16 cellular contexts compared by ENCODE assay signal in the genomic region with DNA sequence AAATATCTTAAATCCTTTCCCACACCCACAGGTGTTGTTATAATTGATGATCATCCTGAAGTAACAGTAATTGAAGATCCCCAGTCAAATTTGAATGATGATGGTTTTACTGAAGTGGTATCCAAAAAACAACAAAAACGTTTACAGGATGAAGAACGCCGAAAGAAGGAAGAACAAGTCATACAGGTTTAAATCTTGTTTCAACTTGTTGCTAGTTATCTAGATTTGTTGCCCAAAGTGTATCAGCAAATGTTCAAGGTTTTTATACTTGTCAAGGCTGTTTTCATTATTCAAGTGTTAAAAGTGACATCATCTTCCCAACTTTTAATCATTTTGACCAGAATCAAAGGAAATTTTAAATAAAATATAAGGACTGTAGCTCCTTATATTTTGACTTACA.
DNase-seq lines count a peak whose midpoint lies in the region; ATAC-seq and TF ChIP-seq lines count a peak whose summit lies in the region.
"Had no signal": no experiment of that assay in that cellular context is flagged by ENCODE, and none has a peak within 500 bp of the region (broad histone marks: within the 10 kb centered on the region; RNA-seq: fewer than 3 reads in every experiment).

No MANE protein-coding gene starts in this region.

- H3K4me1 ChIP-seq in mammary epithelial cell (ENCODE audit: insufficient read depth, low read length), result peaks cover 5% of the 10 kb centered on the region

- peaks cover 94% of the 10 kb centered on the region for H3K36me3 Mint-ChIP-seq in MCF 10A (ENCODE audit: insufficient read depth, unreplicated experiment)
- H3K36me3 Mint-ChIP-seq in activated T-helper 17 cell treated with anti-CD3 and anti-CD28 coated beads, Interleukin-2, amount 50 U/mL, for 72 hours (ENCODE audit: low read depth), result no peaks in the 10 kb centered on the region

- peaks cover 60% of the 10 kb centered on the region for H3K79me2 ChIP-seq in mammary epithelial cell (ENCODE audit: insufficient read depth, low read length)

- in situ Hi-C loops in mammary epithelial cell (cut with MboI; ENCODE audit: low sequenced_read_pairs in 2 of 2), result no loop called here

- 10% methylated on average over 3 of the region's 3 CpGs for WGBS in mammary epithelial cell (ENCODE audit: low coverage, missing lambda C conversion rate)

- BruUV-seq in mammary epithelial cell (replicated peaks; lab: Mats Ljungman, UMichigan) (no TSS peak), MCF 10A (replicated peaks; lab: Mats Ljungman, UMichigan) (no TSS peak)

- dilution Hi-C loops in mammary epithelial cell (cut with HindIII; ENCODE audit: low sequenced_read_pairs), result no loop called here

- peaks cover 24% of the 10 kb centered on the region for H3K36me3 ChIP-seq in mammary epithelial cell (ENCODE audit: insufficient read depth, low read length)

- no peak for ATAC-seq in activated T-helper 17 cell treated with anti-CD3 and anti-CD28 coated beads, Interleukin-2, amount 50 U/mL, for 72 hours (replicated peaks)
- ATAC-seq in HG03432 (IDR thresholded peaks at IDR 0.05; ENCODE audit: unreplicated experiment), result no peak
- ATAC-seq: CD8-positive, alpha-beta T cell had no signal

- H3K4me1 Mint-ChIP-seq in MCF 10A (ENCODE audit: insufficient read depth, unreplicated experiment), result peaks cover 6% of the 10 kb centered on the region
- peaks cover 21% of the 10 kb centered on the region for H3K4me1 Mint-ChIP-seq in activated T-helper 17 cell treated with anti-CD3 and anti-CD28 coated beads, Interleukin-2, amount 50 U/mL, for 72 hours
- H3K4me1 Mint-ChIP-seq: CD14-positive monocyte had no signal

- H3K9me3 ChIP-seq in mammary epithelial cell (replicated peaks; ENCODE audit: insufficient read depth, low read length), result no peaks in the 10 kb centered on the region

- POLR2A ChIA-PET in MCF 10A (lab: Yijun Ruan, JAX), result interaction anchor here (0.6 kb wide), 1 partner anchor 169 kb away, joined by 3 read pairs; no protein-coding TSS in a partner anchor

- H3K4me3 ChIP-seq in mammary epithelial cell (replicated peaks in 1 of 3; ENCODE audit: insufficient read depth in 1 of 3, low read depth in 2 of 3, low read length in 3 of 3), result no peak overlapping the region
- H3K4me3 ChIP-seq in dorsolateral prefrontal cortex, result no peak overlapping the region

- CTCF ChIA-PET in mammary epithelial cell (lab: Charles Lee; ENCODE audit: low non-redundant PET) (no interaction called here), MCF 10A (lab: Yijun Ruan, JAX) (interaction anchor here (0.6 to 1.0 kb wide), 2 partner anchors 47 to 97 kb away, joined by 3 to 4 read pairs; no protein-coding TSS in a partner anchor)

- no peaks in the 10 kb centered on the region for H3K9me3 Mint-ChIP-seq in MCF 10A (ENCODE audit: unreplicated experiment)
- no peaks in the 10 kb centered on the region for H3K9me3 Mint-ChIP-seq in activated T-helper 17 cell treated with anti-CD3 and anti-CD28 coated beads, Interleukin-2, amount 50 U/mL, for 72 hours

- H3K27ac Mint-ChIP-seq in MCF 10A (ENCODE audit: low read depth, unreplicated experiment), result no peak overlapping the region
- peak overlapping the region; percentile 21 for H3K27ac Mint-ChIP-seq in activated T-helper 17 cell treated with anti-CD3 and anti-CD28 coated beads, Interleukin-2, amount 50 U/mL, for 72 hours
- H3K27ac Mint-ChIP-seq: CD8-positive, alpha-beta T cell had no signal

- H3K9ac ChIP-seq in mammary epithelial cell (ENCODE audit: insufficient read depth, low read length), result no peak overlapping the region

- H3K27me3 Mint-ChIP-seq in MCF 10A (ENCODE audit: insufficient read depth, unreplicated experiment), result no peaks in the 10 kb centered on the region
- no peaks in the 10 kb centered on the region for H3K27me3 Mint-ChIP-seq in activated T-helper 17 cell treated with anti-CD3 and anti-CD28 coated beads, Interleukin-2, amount 50 U/mL, for 72 hours

- intact Hi-C loops in mammary epithelial cell (cut with micrococcal nuclease) (no loop called here), MCF 10A (cut with micrococcal nuclease) (no loop called here), dorsolateral prefrontal cortex (cut with DNase I) (no loop called here)

- no peak overlapping the region for H2AFZ ChIP-seq in mammary epithelial cell (ENCODE audit: low read depth, low read length)

- H4K20me1 ChIP-seq in mammary epithelial cell (ENCODE audit: insufficient read depth, low read length), result no peaks in the 10 kb centered on the region

- TF ChIP-seq CTCF in mammary epithelial cell (conservative IDR thresholded peaks at IDR 0.05 in 1 of 2, IDR thresholded peaks at IDR 0.05 in 1 of 2; ENCODE audit: extremely low read depth in 1 of 2, insufficient read depth in 1 of 2, low read depth in 1 of 2, low read length in 2 of 2) (no peak), MCF 10A (IDR thresholded peaks at IDR 0.05; ENCODE audit: unreplicated experiment) (no peak), dorsolateral prefrontal cortex (IDR thresholded peaks at IDR 0.05 in 54 of 56, conservative IDR thresholded peaks at IDR 0.05 in 2 of 56; ENCODE audit: low read depth in 1 of 56, partially characterized antibody in 56 of 56) (no peak)

- DNase-seq in mammary epithelial cell (peak; percentile 69), MCF 10A (ENCODE audit: unreplicated experiment) (no peak), epithelial cell of prostate (ENCODE audit: low read depth, low spot score) (peak; percentile 40), dorsolateral prefrontal cortex (no peak), iPS-NIHi7 (ENCODE audit: extremely low spot score) (no peak)
- DNase-seq in stimulated activated CD4-positive, alpha-beta T cell treated with anti-CD3 and anti-CD28 coated beads, Interleukin-2, amount 100 ng/mL, for 48 hours, result no peak
- DNase-seq: CD8-positive, alpha-beta T cell; COR-L47; DMS153; DMS79 treated with DMSO at 0.1 percent for 48 hours; EL; HCEC 1CT had no signal

- no peak overlapping the region for H3K4me3 Mint-ChIP-seq in MCF 10A (ENCODE audit: unreplicated experiment)
- H3K4me3 Mint-ChIP-seq in activated T-helper 17 cell treated with anti-CD3 and anti-CD28 coated beads, Interleukin-2, amount 50 U/mL, for 72 hours, result no peak overlapping the region
- H3K4me3 Mint-ChIP-seq: CD14-positive monocyte; CD8-positive, alpha-beta T cell had no signal

- H3K4me2 ChIP-seq in mammary epithelial cell (ENCODE audit: insufficient read depth, low read depth, low read length), result no peak overlapping the region

- H3K27ac ChIP-seq in mammary epithelial cell (ENCODE audit: insufficient read depth, low read depth, low read length) (no peak overlapping the region), epithelial cell of prostate (peak overlapping the region; percentile 28), dorsolateral prefrontal cortex (no peak overlapping the region)
- H3K27ac ChIP-seq: 22Rv1 had no signal

- no peaks in the 10 kb centered on the region for H3K27me3 ChIP-seq in mammary epithelial cell (ENCODE audit: insufficient read depth, low read length)
- H3K27me3 ChIP-seq in dorsolateral prefrontal cortex, result no peaks in the 10 kb centered on the region

Comparison
In these comparisons a context has a peak if more than half of its experiments do, and no peak if none do; other contexts are left out.
1. DNase-seq: peak in mammary epithelial cell (single experiment) and epithelial cell of prostate (single experiment); none in MCF 10A (single experiment), dorsolateral prefrontal cortex (0 of 10), iPS-NIHi7 (single experiment) and stimulated activated CD4-positive, alpha-beta T cell treated with anti-CD3 and anti-CD28 coated beads, Interleukin-2, amount 100 ng/mL, for 48 hours (0 of 2).